16 cellular contexts compared by ENCODE assay signal in the genomic region with DNA sequence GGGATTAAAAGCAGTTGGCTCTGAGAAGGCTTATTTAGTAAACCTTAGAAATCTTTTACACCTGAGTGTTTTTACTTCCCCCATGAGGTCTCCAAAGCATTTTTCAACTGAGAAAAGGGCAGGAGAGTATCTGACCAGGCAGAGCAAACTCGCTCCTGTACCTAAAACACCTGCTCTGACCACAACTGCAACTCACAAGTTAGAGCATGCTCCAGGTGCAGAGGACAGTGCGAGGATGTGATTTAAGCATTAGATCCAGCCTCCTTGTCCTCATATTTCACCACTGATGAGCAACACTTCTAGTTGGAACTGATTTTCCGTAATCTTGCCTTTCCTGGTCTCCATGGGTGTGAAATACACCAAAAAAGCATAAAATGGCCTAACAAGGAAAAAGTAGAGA.
"Had no signal": no experiment of that assay in that cellular context is flagged by ENCODE, and none has a peak within 500 bp of the region (broad histone marks: within the 10 kb centered on the region; RNA-seq: fewer than 3 reads in every experiment).

No MANE protein-coding gene starts in this region.

- H3K4me3 Mint-ChIP-seq: activated CD8-positive, alpha-beta T cell treated with anti-CD3 and anti-CD28 coated beads, Interleukin-2, amount 10 ng/mL, durations not matched to agents 7 days and 5 days; activated naive CD8-positive, alpha-beta T cell treated with anti-CD3 and anti-CD28 coated beads, Interleukin-2, amount 50 U/mL, for 24 hours; activated T-helper 1 cell treated with anti-CD3 and anti-CD28 coated beads, Interleukin-12 subunit alpha, Interleukin-12 subunit beta, Interleukin-2, Interleukin-4 antibody, amounts not matched to agents 30 ng/mL and 10 ng/mL and 1 ng/mL, durations not matched to agents 14 hours and 24 hours and 36 hours; neural crest cell had no signal

- H3K4me1 Mint-ChIP-seq: activated naive CD8-positive, alpha-beta T cell treated with anti-CD3 and anti-CD28 coated beads, Interleukin-2, amount 50 U/mL, for 24 hours; neural crest cell had no signal

- H3K27ac ChIP-seq: ascending aorta, cardiac muscle cell, parathyroid adenoma, thyroid gland, VCaP had no signal

- H3K27me3 Mint-ChIP-seq: activated naive CD8-positive, alpha-beta T cell treated with anti-CD3 and anti-CD28 coated beads, Interleukin-2, amount 50 U/mL, for 24 hours had no signal

- H3K27ac Mint-ChIP-seq: activated CD8-positive, alpha-beta T cell treated with anti-CD3 and anti-CD28 coated beads, Interleukin-2, amount 10 ng/mL, durations not matched to agents 7 days and 5 days; activated naive CD8-positive, alpha-beta T cell treated with anti-CD3 and anti-CD28 coated beads, Interleukin-2, amount 50 U/mL, for 24 hours; activated T-helper 1 cell treated with anti-CD3 and anti-CD28 coated beads, Interleukin-12 subunit alpha, Interleukin-12 subunit beta, Interleukin-2, Interleukin-4 antibody, amounts not matched to agents 30 ng/mL and 10 ng/mL and 1 ng/mL, durations not matched to agents 14 hours and 24 hours and 36 hours had no signal

- ATAC-seq: activated CD8-positive, alpha-beta T cell treated with anti-CD3 and anti-CD28 coated beads, Interleukin-2, amount 10 ng/mL, durations not matched to agents 7 days and 5 days; activated naive CD8-positive, alpha-beta T cell treated with anti-CD3 and anti-CD28 coated beads, Interleukin-2, amount 50 U/mL, for 24 hours; left ventricle myocardium superior had no signal

- DNase-seq: activated CD4-positive, alpha-beta T cell treated with anti-CD3 and anti-CD28 coated beads for 48 hours; activated CD8-positive, alpha-beta T cell treated with anti-CD3 and anti-CD28 coated beads, Interleukin-2, amount 10 ng/mL, durations not matched to agents 7 days and 5 days; activated naive CD4-positive, alpha-beta T cell treated with Interleukin-2 at 50 U/mL for 16 hours; activated naive CD8-positive, alpha-beta T cell treated with anti-CD3 and anti-CD28 coated beads, Interleukin-2, amount 50 U/mL, for 24 hours; kidney; left ventricle myocardium superior; mesendoderm; small intestine; T-helper 9 cell; thyroid gland had no signal
